13 cellular contexts compared by ENCODE assay signal in genomic region chr10:71817831-71818268, GRCh38. TPM values are rescaled to one million over a fixed set of nuclear protein-coding genes. Genes with fewer than 3 reads are reported as not detected.
DNase-seq lines count a peak whose midpoint lies in the region; ATAC-seq and TF ChIP-seq lines count a peak whose summit lies in the region.
"Had no signal": no experiment of that assay in that cellular context is flagged by ENCODE, and none has a peak within 500 bp of the region (broad histone marks: within the 10 kb centered on the region; RNA-seq: fewer than 3 reads in every experiment).

No MANE protein-coding gene starts in this region.

- H3K9me3 ChIP-seq in adrenal gland (replicated peaks in 1 of 3) (no peaks in the 10 kb centered on the region), heart left ventricle (no peaks in the 10 kb centered on the region), tibial nerve (no peaks in the 10 kb centered on the region)
- H3K9me3 ChIP-seq: thoracic aorta had no signal

- no peaks in the 10 kb centered on the region for H3K9me3 Mint-ChIP-seq in natural killer cell treated with Interleukin-12 subunit alpha and Interleukin-12 subunit beta and Interleukin-15 and Interleukin-18, amount 100 ng/mL, for 72 hours
- H3K9me3 Mint-ChIP-seq: immature natural killer cell had no signal

- H3K27ac ChIP-seq in adrenal gland (peak overlapping the region in 4 of 5 donors; percentile 47 to 81 (median 64)), heart left ventricle (peak overlapping the region; percentile 36 to 80 (median 70)), tibial nerve (peak overlapping the region in 3 of 4 donors; percentile 35 to 70 (median 68))
- H3K27ac ChIP-seq: thoracic aorta had no signal

- peak; percentile 44 to 90 (median 85) for DNase-seq in adrenal gland
- peak; percentile 41 to 85 (median 76) for DNase-seq in heart left ventricle
- peak; percentile 42 for DNase-seq in natural killer cell treated with Interleukin-12 subunit alpha and Interleukin-12 subunit beta and Interleukin-15 and Interleukin-18, amount 100 ng/mL, for 72 hours (ENCODE audit: low spot score)
- DNase-seq in tibial nerve (ENCODE audit: low spot score in 2 of 2), result peak; percentile 34 to 41
- no peak for DNase-seq in H7
- no peak for DNase-seq in activated T-cell treated with anti-CD3 and anti-CD28 coated beads, Interleukin-2, amount 50 U/mL, for 1 hour
- DNase-seq: activated CD4-positive, alpha-beta T cell treated with anti-CD3 and anti-CD28 coated beads, Interleukin-2, amount 50 U/mL, for 4 hours; amniotic stem cell; immature natural killer cell; NCI-H1436 had no signal

- TF ChIP-seq EP300 in tibial nerve (IDR thresholded peaks at IDR 0.05), result peak; percentile 83 to 87

- peak; percentile 70 to 83 (median 74) for ATAC-seq in heart left ventricle
- ATAC-seq in natural killer cell treated with Interleukin-12 subunit alpha and Interleukin-12 subunit beta and Interleukin-15 and Interleukin-18, amount 100 ng/mL, for 72 hours, result no peak
- ATAC-seq in GM18867 (IDR thresholded peaks at IDR 0.05; ENCODE audit: unreplicated experiment), result no peak
- no peak for ATAC-seq in HG03196 (IDR thresholded peaks at IDR 0.05; ENCODE audit: unreplicated experiment)

- peaks cover 17 to 19% of the 10 kb centered on the region in 2 donors for H3K4me1 Mint-ChIP-seq in natural killer cell treated with Interleukin-12 subunit alpha and Interleukin-12 subunit beta and Interleukin-15 and Interleukin-18, amount 100 ng/mL, for 72 hours (ENCODE audit: low read depth in 2 of 2)

- peaks cover 24 to 43% of the 10 kb centered on the region in 2 donors for H3K4me1 ChIP-seq in adrenal gland (replicated peaks in 1 of 2)
- peaks cover 0 to 50% (median 23%) of the 10 kb centered on the region in 12 donors for H3K4me1 ChIP-seq in heart left ventricle
- peaks cover 0 to 36% (median 13%) of the 10 kb centered on the region in 4 donors for H3K4me1 ChIP-seq in tibial nerve

- no peak for TF ChIP-seq CTCF in adrenal gland (IDR thresholded peaks at IDR 0.05)
- no peak for TF ChIP-seq CTCF in heart left ventricle (IDR thresholded peaks at IDR 0.05)
- no peak for TF ChIP-seq CTCF in tibial nerve (IDR thresholded peaks at IDR 0.05)

- intact Hi-C loops in adrenal gland (cut with DNase I) (loop anchor here (10.0 kb wide), 3 partner anchors 67 to 433 kb away; partner anchors contain the start of gene CDH23 (in 1 of the 2)), heart left ventricle (cut with DNase I) (loop anchor here in 7 of 10 donors (5.0 to 10.0 kb wide), 6 partner anchors 79 to 503 kb away; partner anchors contain the start of genes SLC29A3 (in 3 of the 7) and CDH23 (in 1 of the 7))

- 20 to 28% (median 26%) methylated on average over 3 to 9 of the region's 9 CpGs for WGBS in adrenal gland, 4 donors
- 37 to 52% (median 43%) methylated on average over 8 to 9 of the region's 9 CpGs for WGBS in heart left ventricle, 4 donors
- 37 to 60% methylated on average over 9 of the region's 9 CpGs for WGBS in tibial nerve, 2 donors

- no peaks in the 10 kb centered on the region for H3K27me3 Mint-ChIP-seq in natural killer cell treated with Interleukin-12 subunit alpha and Interleukin-12 subunit beta and Interleukin-15 and Interleukin-18, amount 100 ng/mL, for 72 hours

- H3K27ac Mint-ChIP-seq in natural killer cell treated with Interleukin-12 subunit alpha and Interleukin-12 subunit beta and Interleukin-15 and Interleukin-18, amount 100 ng/mL, for 72 hours, result no peak overlapping the region

- H3K36me3 Mint-ChIP-seq in natural killer cell treated with Interleukin-12 subunit alpha and Interleukin-12 subunit beta and Interleukin-15 and Interleukin-18, amount 100 ng/mL, for 72 hours, result peaks cover 12% of the 10 kb centered on the region

- H3K36me3 ChIP-seq in adrenal gland (replicated peaks in 1 of 2), result peaks cover 0 to 76% of the 10 kb centered on the region in 2 donors
- H3K36me3 ChIP-seq in heart left ventricle, result peaks cover 3 to 85% (median 80%) of the 10 kb centered on the region in 9 donors
- peaks cover 0 to 92% (median 32%) of the 10 kb centered on the region in 3 donors for H3K36me3 ChIP-seq in tibial nerve
- H3K36me3 ChIP-seq in H7 (replicated peaks; ENCODE audit: control insufficient read depth, insufficient read depth, low read length), result peaks cover 55% of the 10 kb centered on the region

- TF ChIP-seq POLR2A in adrenal gland (IDR thresholded peaks at IDR 0.05), result no peak
- no peak for TF ChIP-seq POLR2A in heart left ventricle (IDR thresholded peaks at IDR 0.05)
- no peak for TF ChIP-seq POLR2A in tibial nerve (IDR thresholded peaks at IDR 0.05)

- H3K27me3 ChIP-seq in adrenal gland (no peaks in the 10 kb centered on the region), heart left ventricle (no peaks in the 10 kb centered on the region), tibial nerve (no peaks in the 10 kb centered on the region), H7 (ENCODE audit: control insufficient read depth, insufficient read depth, low read length) (no peaks in the 10 kb centered on the region)

- no peak overlapping the region for H3K4me3 Mint-ChIP-seq in natural killer cell treated with Interleukin-12 subunit alpha and Interleukin-12 subunit beta and Interleukin-15 and Interleukin-18, amount 100 ng/mL, for 72 hours
- H3K4me3 Mint-ChIP-seq: immature natural killer cell had no signal

- H3K4me3 ChIP-seq in adrenal gland (no peak overlapping the region), heart left ventricle (no peak overlapping the region), tibial nerve (no peak overlapping the region), H7 (ENCODE audit: insufficient read depth, low read depth, low read length) (no peak overlapping the region)
- H3K4me3 ChIP-seq: thoracic aorta had no signal

RNA-seq across cellular contexts. Expression of gene PSAP, which starts 33.2 kb away (rescaled TPM):
- total RNA-seq in adrenal gland, result 1,000 to 10,000 TPM; 1,730 to 3,452 (median 2,381) TPM
- 1,000 to 10,000 TPM in 1 of 3 donors, 100 to 1,000 TPM in 2; 623 to 1,694 (median 805) TPM for polyA plus RNA-seq in adrenal gland
- total RNA-seq in heart left ventricle, result 1,000 to 10,000 TPM; 1,282 to 2,171 (median 1,665) TPM
- polyA plus RNA-seq in heart left ventricle, result 1,000 to 10,000 TPM in 1 of 2 donors, 100 to 1,000 TPM in 1; 454 to 1,132 TPM
- 100 to 1,000 TPM; 136 to 207 TPM for total RNA-seq in natural killer cell treated with Interleukin-12 subunit alpha and Interleukin-12 subunit beta and Interleukin-15 and Interleukin-18, amount 100 ng/mL, for 72 hours
- total RNA-seq in tibial nerve, result 1,000 to 10,000 TPM in 1 of 4 donors, 100 to 1,000 TPM in 3; 757 to 1,009 (median 906) TPM
- total RNA-seq in H7 (2014; rRNA removed; shearing (Covaris generic)), result 389 and 452 TPM in 2 replicates

RNA-seq across cellular contexts. Expression of gene VSIR, which starts 44.5 kb away (rescaled TPM):
- total RNA-seq in adrenal gland (10 to 100 TPM; 14.1 to 71.7 (median 41.5) TPM), heart left ventricle (100 to 1,000 TPM in 1 of 9 donors, 10 to 100 TPM in 8; 32.6 to 103 (median 83.2) TPM), tibial nerve (100 to 1,000 TPM; 133 to 227 (median 151) TPM)
- polyA plus RNA-seq in adrenal gland (10 to 100 TPM; 10.8 to 17.1 (median 15.3) TPM), heart left ventricle (100 to 1,000 TPM in 1 of 2 donors, 10 to 100 TPM in 1; 56.7 to 181 TPM)
- total RNA-seq in natural killer cell treated with Interleukin-12 subunit alpha and Interleukin-12 subunit beta and Interleukin-15 and Interleukin-18, amount 100 ng/mL, for 72 hours, result 10 to 100 TPM; 18.8 to 19.7 TPM
- 0.04 and 0.31 TPM in 2 replicates for total RNA-seq in H7 (2014; rRNA removed; shearing (Covaris generic))

Comparison
In these comparisons a context has a peak if more than half of its experiments do, and no peak if none do; other contexts are left out.
1. DNase-seq: peak in adrenal gland (7 of 7), heart left ventricle (5 of 5), natural killer cell treated with Interleukin-12 subunit alpha and Interleukin-12 subunit beta and Interleukin-15 and Interleukin-18, amount 100 ng/mL, for 72 hours (single experiment) and tibial nerve (2 of 2); none in H7 (single experiment) and activated T-cell treated with anti-CD3 and anti-CD28 coated beads, Interleukin-2, amount 50 U/mL, for 1 hour (single experiment).
2. ATAC-seq: peak in heart left ventricle (4 of 4); none in natural killer cell treated with Interleukin-12 subunit alpha and Interleukin-12 subunit beta and Interleukin-15 and Interleukin-18, amount 100 ng/mL, for 72 hours (0 of 2), GM18867 (single experiment) and HG03196 (single experiment).
3. RNA of gene VSIR, which starts 44.5 kb away (total RNA-seq): 133 to 227 TPM in tibial nerve, 32.6 to 103 TPM in heart left ventricle, 14.1 to 71.7 TPM in adrenal gland and 18.8 to 19.7 TPM in natural killer cell treated with Interleukin-12 subunit alpha and Interleukin-12 subunit beta and Interleukin-15 and Interleukin-18, amount 100 ng/mL, for 72 hours; 0.04 to 0.31 TPM in H7; every median in the first group is over 10 times any median in the second.
4. Peak in every context shown above with its lines, with median percentiles within 50 percentile points of each other: H3K27ac ChIP-seq.